Comparison of ENCODE assay signal across 9 cellular contexts in the genomic region with DNA sequence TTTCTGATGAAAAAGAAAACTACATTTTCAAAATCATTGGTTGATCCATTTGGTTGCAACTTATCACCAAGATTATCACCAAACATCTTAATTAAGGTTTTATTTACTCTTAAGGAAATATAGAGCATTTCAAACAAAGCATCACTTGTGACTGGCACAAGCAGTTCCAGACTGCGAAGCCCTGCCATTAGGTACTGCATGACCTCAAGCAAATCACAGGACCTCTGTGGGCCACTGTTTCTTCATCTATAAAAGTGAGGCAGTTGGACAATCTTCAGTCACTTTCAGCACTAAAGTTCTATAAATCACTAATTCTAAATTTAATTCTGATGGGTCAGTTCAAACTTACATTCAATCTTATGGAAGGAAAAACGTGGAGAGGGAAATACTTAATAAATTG. TPM values are rescaled to one million over a fixed set of nuclear protein-coding genes. Genes with fewer than 3 reads are reported as not detected.
A peak's percentile ranks its signal among the peaks of the same experiment; 100 is the strongest.
DNase-seq lines count a peak whose midpoint lies in the region; ATAC-seq, FAIRE-seq and TF ChIP-seq lines count a peak whose summit lies in the region.
"Had no signal": no experiment of that assay in that cellular context is flagged by ENCODE, and none has a peak within 500 bp of the region (broad histone marks: within the 10 kb centered on the region; RNA-seq: fewer than 3 reads in every experiment).

No MANE protein-coding gene starts in this region.

- DNase-seq in Ammon's horn (ENCODE audit: low spot score) = peak; percentile 58
- no peak for DNase-seq in mesothelial cell of epicardium (ENCODE audit: low spot score in 2 of 2, unreplicated experiment in 2 of 2)
- DNase-seq in endothelial cell (ENCODE audit: low spot score) = no peak
- no peak for DNase-seq in NCI-H2029 treated with DMSO at 0.1 percent for 48 hours (lab: John Stamatoyannopoulos, UW)
- no peak for DNase-seq in HTR-8/SVneo (ENCODE audit: insufficient read length, low spot score)
- DNase-seq: NCI-H345 had no signal

- peaks cover 61% of the 10 kb centered on the region for H3K4me1 ChIP-seq in KMS-11 (ENCODE audit: low read depth, poor library complexity, severe bottlenecking)

- no peaks in the 10 kb centered on the region for H3K9me3 Mint-ChIP-seq in activated T-helper 17 cell treated with anti-CD3 and anti-CD28 coated beads, Interleukin-2, amount 50 U/mL, for 72 hours
- H3K9me3 Mint-ChIP-seq in mesothelial cell of epicardium = peaks cover 4% of the 10 kb centered on the region
- H3K9me3 Mint-ChIP-seq in endothelial cell (ENCODE audit: unreplicated experiment) = no peaks in the 10 kb centered on the region

- peak overlapping the region; percentile 96 for H3K9ac ChIP-seq in KMS-11

- H3K27me3 ChIP-seq in KMS-11 (ENCODE audit: insufficient read depth, low read depth) = no peaks in the 10 kb centered on the region

- peak overlapping the region; percentile 65 for H3K27ac Mint-ChIP-seq in activated T-helper 17 cell treated with anti-CD3 and anti-CD28 coated beads, Interleukin-2, amount 50 U/mL, for 72 hours
- H3K27ac Mint-ChIP-seq in mesothelial cell of epicardium (peak overlapping the region; percentile 89), endothelial cell (ENCODE audit: unreplicated experiment) (no peak overlapping the region)

- TF ChIP-seq CTCF in KMS-11 (conservative IDR thresholded peaks at IDR 0.05; ENCODE audit: low read depth, low read length) (no peak), mesothelial cell of epicardium (IDR thresholded peaks at IDR 0.05; ENCODE audit: unreplicated experiment) (no peak), endothelial cell (IDR thresholded peaks at IDR 0.05; ENCODE audit: unreplicated experiment) (no peak)

- peaks cover 30% of the 10 kb centered on the region for H3K4me1 Mint-ChIP-seq in activated T-helper 17 cell treated with anti-CD3 and anti-CD28 coated beads, Interleukin-2, amount 50 U/mL, for 72 hours
- H3K4me1 Mint-ChIP-seq in mesothelial cell of epicardium (peaks cover 65% of the 10 kb centered on the region), endothelial cell (ENCODE audit: unreplicated experiment) (peaks cover 3% of the 10 kb centered on the region)

- peak overlapping the region; percentile 85 for H3K4me2 ChIP-seq in KMS-11

- peaks cover 54% of the 10 kb centered on the region for H3K36me3 Mint-ChIP-seq in activated T-helper 17 cell treated with anti-CD3 and anti-CD28 coated beads, Interleukin-2, amount 50 U/mL, for 72 hours (ENCODE audit: low read depth)
- H3K36me3 Mint-ChIP-seq in mesothelial cell of epicardium (peaks cover 9% of the 10 kb centered on the region), endothelial cell (ENCODE audit: low read depth, unreplicated experiment) (no peaks in the 10 kb centered on the region)

- FAIRE-seq in HTR-8/SVneo (lab: Jason Lieb, UNC) = no peak

- H2AFZ ChIP-seq in KMS-11 (ENCODE audit: low read depth) = no peak overlapping the region

- H3K79me2 ChIP-seq in KMS-11 (ENCODE audit: insufficient read depth, low read depth) = peaks cover 96% of the 10 kb centered on the region

- no peaks in the 10 kb centered on the region for H4K20me1 ChIP-seq in KMS-11 (ENCODE audit: insufficient read depth)

- H3K27ac ChIP-seq in KMS-11 = peak overlapping the region; percentile 97

- ATAC-seq in activated T-helper 17 cell treated with anti-CD3 and anti-CD28 coated beads, Interleukin-2, amount 50 U/mL, for 72 hours (replicated peaks) = peak; percentile 31
- ATAC-seq in GM21367 (IDR thresholded peaks at IDR 0.05; ENCODE audit: unreplicated experiment) = no peak

- H3K4me3 ChIP-seq in KMS-11 (IDR thresholded peaks at IDR 0.05; ENCODE audit: insufficient read depth, low read depth, low read length) = no peak overlapping the region

- peak overlapping the region; percentile 96 for H3K4me3 Mint-ChIP-seq in activated T-helper 17 cell treated with anti-CD3 and anti-CD28 coated beads, Interleukin-2, amount 50 U/mL, for 72 hours
- peak overlapping the region; percentile 63 for H3K4me3 Mint-ChIP-seq in mesothelial cell of epicardium
- no peak overlapping the region for H3K4me3 Mint-ChIP-seq in endothelial cell (ENCODE audit: unreplicated experiment)

- no peaks in the 10 kb centered on the region for H3K36me3 ChIP-seq in KMS-11 (ENCODE audit: insufficient read depth)

- no peaks in the 10 kb centered on the region for H3K27me3 Mint-ChIP-seq in activated T-helper 17 cell treated with anti-CD3 and anti-CD28 coated beads, Interleukin-2, amount 50 U/mL, for 72 hours
- no peaks in the 10 kb centered on the region for H3K27me3 Mint-ChIP-seq in mesothelial cell of epicardium (ENCODE audit: low read depth)
- H3K27me3 Mint-ChIP-seq in endothelial cell (ENCODE audit: unreplicated experiment) = no peaks in the 10 kb centered on the region

RNA-seq across cellular contexts. Expression of gene ELF1, which starts 2.0 kb away (rescaled TPM):
- 10 to 100 TPM; 76.0 to 80.1 TPM for total RNA-seq in activated T-helper 17 cell treated with anti-CD3 and anti-CD28 coated beads, Interleukin-2, amount 50 U/mL, for 72 hours
- total RNA-seq in mesothelial cell of epicardium (76.9 to 78.0 TPM (median 77.4 TPM) in 3 replicates), endothelial cell (ENCODE audit: unreplicated experiment) (46.0 TPM)

RNA-seq across cellular contexts. Expression of gene WBP4, which starts 44.2 kb away (rescaled TPM):
- 10 to 100 TPM in 1 of 2 donors, 1 to 10 TPM in 1; 9.7 to 10.6 TPM for total RNA-seq in activated T-helper 17 cell treated with anti-CD3 and anti-CD28 coated beads, Interleukin-2, amount 50 U/mL, for 72 hours
- 9.2 to 9.5 TPM (median 9.4 TPM) in 3 replicates for total RNA-seq in mesothelial cell of epicardium
- 8.2 TPM for total RNA-seq in endothelial cell (ENCODE audit: unreplicated experiment)
